ENCODE assay signal across 19 cellular contexts in the genomic region with DNA sequence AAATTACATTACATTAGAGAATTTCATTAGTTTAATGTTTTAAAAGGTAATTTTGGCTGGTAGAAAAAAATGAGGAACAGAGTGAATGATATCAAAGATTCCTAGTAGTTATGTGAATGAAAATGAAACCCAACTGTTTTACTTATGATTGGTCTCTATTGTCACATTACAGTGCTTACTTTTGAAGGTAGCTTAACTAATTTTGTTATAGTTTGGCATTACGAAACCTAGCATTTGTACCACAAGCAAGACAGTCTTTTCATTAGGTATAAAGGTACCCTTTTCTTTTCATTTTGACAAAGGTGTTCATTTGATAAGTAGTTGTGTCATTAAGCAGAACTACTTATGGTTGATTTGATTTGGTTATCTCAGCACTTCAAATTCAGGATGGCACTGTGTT. TPM values are rescaled to one million over a fixed set of nuclear protein-coding genes. Genes with fewer than 3 reads are reported as not detected.
A peak's percentile ranks its signal among the peaks of the same experiment; 100 is the strongest.
DNase-seq lines count a peak whose midpoint lies in the region; ATAC-seq and TF ChIP-seq lines count a peak whose summit lies in the region.
"Had no signal": no experiment of that assay in that cellular context is flagged by ENCODE, and none has a peak within 500 bp of the region (broad histone marks: within the 10 kb centered on the region; RNA-seq: fewer than 3 reads in every experiment).

No MANE protein-coding gene starts in this region.

- peaks cover 65% of the 10 kb centered on the region for H3K4me1 ChIP-seq in CD8-positive, alpha-beta T cell (ENCODE audit: insufficient read depth, low read length)

- H3K27me3 Mint-ChIP-seq in CD14-positive monocyte (ENCODE audit: low read depth in 3 of 3), result no peaks in the 10 kb centered on the region
- H3K27me3 Mint-ChIP-seq in CD8-positive, alpha-beta T cell (ENCODE audit: low read depth), result no peaks in the 10 kb centered on the region
- no peaks in the 10 kb centered on the region for H3K27me3 Mint-ChIP-seq in dendritic cell treated with granulocyte-macrophage colony-stimulating factor and Interleukin-4, amounts not matched to agents 40 ng/mL and 50 ng/mL, for 4 days

- CTCF ChIA-PET in CD8-positive, alpha-beta T cell (lab: Charles Lee), result no interaction called here

- no peak for ATAC-seq in CD8-positive, alpha-beta T cell
- no peak for ATAC-seq in HG02798 (IDR thresholded peaks at IDR 0.05; ENCODE audit: poor library complexity, unreplicated experiment)
- ATAC-seq: heart left ventricle had no signal

- peaks cover 57% of the 10 kb centered on the region for H3K4me1 Mint-ChIP-seq in CD14-positive monocyte
- H3K4me1 Mint-ChIP-seq in CD8-positive, alpha-beta T cell (ENCODE audit: low read depth), result peaks cover 82% of the 10 kb centered on the region
- H3K4me1 Mint-ChIP-seq in dendritic cell treated with granulocyte-macrophage colony-stimulating factor and Interleukin-4, amounts not matched to agents 40 ng/mL and 50 ng/mL, for 4 days (ENCODE audit: low read depth), result peaks cover 73% of the 10 kb centered on the region

- H3K27ac ChIP-seq in CD8-positive, alpha-beta T cell (ENCODE audit: low read depth, low read length), result no peak overlapping the region
- H3K27ac ChIP-seq: heart left ventricle, tibial artery had no signal

- H3K4me3 ChIP-seq in CD8-positive, alpha-beta T cell (ENCODE audit: low read depth, low read length), result no peak overlapping the region
- H3K4me3 ChIP-seq: heart left ventricle, lung, smooth muscle cell, tibial artery had no signal

- H3K9me3 Mint-ChIP-seq in CD14-positive monocyte, result peaks cover 0 to 2% (median 0%) of the 10 kb centered on the region in 7 donors
- no peaks in the 10 kb centered on the region for H3K9me3 Mint-ChIP-seq in CD8-positive, alpha-beta T cell
- no peaks in the 10 kb centered on the region for H3K9me3 Mint-ChIP-seq in dendritic cell treated with granulocyte-macrophage colony-stimulating factor and Interleukin-4, amounts not matched to agents 40 ng/mL and 50 ng/mL, for 4 days

- no peak for TF ChIP-seq CTCF in CD14-positive monocyte (IDR thresholded peaks at IDR 0.05)
- no peak for TF ChIP-seq CTCF in CD8-positive, alpha-beta T cell (IDR thresholded peaks at IDR 0.05)

- POLR2A ChIA-PET in CD8-positive, alpha-beta T cell (lab: Charles Lee), result no interaction called here

- no peak for DNase-seq in CD14-positive monocyte (ENCODE audit: low spot score)
- no peak for DNase-seq in CD8-positive, alpha-beta T cell
- DNase-seq in OCI-M1 (lab: John Stamatoyannopoulos, UW), result peak; percentile 24
- DNase-seq in NCI-H2107 treated with DMSO at 0.1 percent for 48 hours (lab: John Stamatoyannopoulos, UW; ENCODE audit: unreplicated experiment), result no peak
- DNase-seq in posterior cingulate gyrus, result no peak
- DNase-seq: amniotic stem cell; central memory CD4-positive, alpha-beta T cell; heart left ventricle; IMR-90; NCI-H1092 treated with DMSO at 0.1 percent for 48 hours; NCI-H82; RPMI8226; SW 1271; tibial artery had no signal

- H3K27me3 ChIP-seq in CD8-positive, alpha-beta T cell (ENCODE audit: insufficient read depth, low read length), result no peaks in the 10 kb centered on the region
- H3K27me3 ChIP-seq: heart left ventricle, tibial artery had no signal

- no peaks in the 10 kb centered on the region for H3K36me3 ChIP-seq in CD8-positive, alpha-beta T cell (ENCODE audit: insufficient read depth, low read length)

- H3K9me3 ChIP-seq in CD8-positive, alpha-beta T cell (ENCODE audit: low read length), result no peaks in the 10 kb centered on the region
- H3K9me3 ChIP-seq: heart left ventricle, tibial artery had no signal

- peak overlapping the region in 5 of 7 donors; percentile 24 to 73 (median 50) for H3K27ac Mint-ChIP-seq in CD14-positive monocyte
- H3K27ac Mint-ChIP-seq in CD8-positive, alpha-beta T cell, result no peak overlapping the region
- H3K27ac Mint-ChIP-seq in dendritic cell treated with granulocyte-macrophage colony-stimulating factor and Interleukin-4, amounts not matched to agents 40 ng/mL and 50 ng/mL, for 4 days, result peak overlapping the region; percentile 44
- H3K27ac Mint-ChIP-seq: nephron had no signal

- H3K36me3 Mint-ChIP-seq in CD14-positive monocyte, result peaks cover 21 to 36% of the 10 kb centered on the region in 2 donors
- peaks cover 55% of the 10 kb centered on the region for H3K36me3 Mint-ChIP-seq in CD8-positive, alpha-beta T cell
- peaks cover 71% of the 10 kb centered on the region for H3K36me3 Mint-ChIP-seq in dendritic cell treated with granulocyte-macrophage colony-stimulating factor and Interleukin-4, amounts not matched to agents 40 ng/mL and 50 ng/mL, for 4 days (ENCODE audit: low read depth)

- no peak overlapping the region for H3K4me3 Mint-ChIP-seq in CD14-positive monocyte
- peak overlapping the region; percentile 4 for H3K4me3 Mint-ChIP-seq in CD8-positive, alpha-beta T cell
- H3K4me3 Mint-ChIP-seq in dendritic cell treated with granulocyte-macrophage colony-stimulating factor and Interleukin-4, amounts not matched to agents 40 ng/mL and 50 ng/mL, for 4 days, result no peak overlapping the region
- H3K4me3 Mint-ChIP-seq: nephron had no signal

- intact Hi-C loops in CD14-positive monocyte (cut with micrococcal nuclease) (loop anchor here (10.0 kb wide), 2 partner anchors 155 to 205 kb away; a partner anchor contains a TSS), posterior cingulate gyrus (cut with DNase I) (no loop called here)
- intact Hi-C loops in CD8-positive, alpha-beta T cell (cut with DNase I, micrococcal nuclease), result loop anchor here in 1 of 2 experiments (10.0 kb wide), 1 partner anchor 255 kb away; no protein-coding TSS in a partner anchor
- intact Hi-C loops in dendritic cell treated with granulocyte-macrophage colony-stimulating factor and Interleukin-4, amounts not matched to agents 40 ng/mL and 50 ng/mL, for 4 days (cut with micrococcal nuclease), result loop anchor here (5.0 kb wide), 1 partner anchor 152 kb away; a partner anchor contains a TSS

RNA-seq across cellular contexts. Expression of a gene that starts 6.9 kb away (rescaled TPM):
- polyA plus RNA-seq in CD14-positive monocyte, result 100 to 1,000 TPM; 492 to 549 TPM
- 100 to 1,000 TPM; 130 to 139 TPM for total RNA-seq in CD8-positive, alpha-beta T cell
